ENCODE assay signal across 8 cellular contexts in genomic region chr17:48002208-48002919, GRCh38. TPM values are rescaled to one million over a fixed set of nuclear protein-coding genes. Genes with fewer than 3 reads are reported as not detected.
A peak's percentile ranks its signal among the peaks of the same experiment; 100 is the strongest.
DNase-seq lines count a peak whose midpoint lies in the region; ATAC-seq and TF ChIP-seq lines count a peak whose summit lies in the region.

No MANE protein-coding gene starts in this region.

- no peaks in the 10 kb centered on the region for H3K36me3 Mint-ChIP-seq in activated CD4-positive, alpha-beta memory T cell treated with anti-CD3 and anti-CD28 coated beads, Interleukin-2, amount 10 ng/mL, durations not matched to agents 7 days and 5 days (ENCODE audit: low read depth)

- H3K4me1 ChIP-seq in body of pancreas (peaks cover 5% of the 10 kb centered on the region), tibial nerve (peaks cover 0 to 29% (median 16%) of the 10 kb centered on the region in 4 donors)

- H3K27ac Mint-ChIP-seq in activated CD4-positive, alpha-beta memory T cell treated with anti-CD3 and anti-CD28 coated beads, Interleukin-2, amount 10 ng/mL, durations not matched to agents 7 days and 5 days, result no peak overlapping the region

- TF ChIP-seq POLR2A in body of pancreas (IDR thresholded peaks at IDR 0.05) (no peak), tibial nerve (IDR thresholded peaks at IDR 0.05) (no peak)

- H3K4me3 ChIP-seq in body of pancreas (no peak overlapping the region), tibial nerve (peak overlapping the region in 1 of 4 donors; percentile 4)

- POLR2A ChIA-PET in activated CD4-positive, alpha-beta memory T cell treated with anti-CD3 and anti-CD28 coated beads, Interleukin-2, amount 10 ng/mL, durations not matched to agents 7 days and 5 days (lab: Charles Lee), result no interaction called here

- H3K27me3 ChIP-seq in body of pancreas, result no peaks in the 10 kb centered on the region
- no peaks in the 10 kb centered on the region for H3K27me3 ChIP-seq in tibial nerve

- 45 to 61% methylated on average over 5 of the region's 5 CpGs for WGBS in body of pancreas, 2 donors
- WGBS in tibial nerve, 2 donors, result 26 to 28% methylated on average over 5 of the region's 5 CpGs

- H3K4me3 Mint-ChIP-seq in activated CD4-positive, alpha-beta memory T cell treated with anti-CD3 and anti-CD28 coated beads, Interleukin-2, amount 10 ng/mL, durations not matched to agents 7 days and 5 days, result no peak overlapping the region

- H3K9me3 ChIP-seq in body of pancreas, result no peaks in the 10 kb centered on the region
- H3K9me3 ChIP-seq in tibial nerve, result no peaks in the 10 kb centered on the region

- ATAC-seq in body of pancreas, result peak; percentile 58
- no peak for ATAC-seq in HG03108 (IDR thresholded peaks at IDR 0.05; ENCODE audit: unreplicated experiment)

- peak; percentile 51 to 70 for DNase-seq in NCI-H2081 (lab: John Stamatoyannopoulos, UW)
- DNase-seq in NCI-H2081 treated with DMSO at 0.1 percent for 48 hours (lab: John Stamatoyannopoulos, UW), result no peak
- peak; percentile 63 for DNase-seq in NCI-H2227 (lab: John Stamatoyannopoulos, UW; ENCODE audit: unreplicated experiment)
- DNase-seq in body of pancreas, result peak in 1 of 4 donors; percentile 41
- DNase-seq in kidney tubule cell (ENCODE audit: low spot score), result peak; percentile 95
- no peak for DNase-seq in tibial nerve (ENCODE audit: low spot score in 2 of 2)
- DNase-seq in activated CD4-positive, alpha-beta memory T cell treated with anti-CD3 and anti-CD28 coated beads, Interleukin-2, amount 10 ng/mL, durations not matched to agents 7 days and 5 days, result no peak

- H3K27ac ChIP-seq in body of pancreas, result peak overlapping the region in 3 of 4 donors; percentile 10 to 60 (median 42)
- peak overlapping the region; percentile 3 to 94 (median 66) for H3K27ac ChIP-seq in tibial nerve

- H3K36me3 ChIP-seq in body of pancreas (replicated peaks in 1 of 2; ENCODE audit: insufficient read depth in 1 of 2, low read depth in 2 of 2) (no peaks in the 10 kb centered on the region), tibial nerve (no peaks in the 10 kb centered on the region)

- no peaks in the 10 kb centered on the region for H3K9me3 Mint-ChIP-seq in activated CD4-positive, alpha-beta memory T cell treated with anti-CD3 and anti-CD28 coated beads, Interleukin-2, amount 10 ng/mL, durations not matched to agents 7 days and 5 days

- TF ChIP-seq CTCF in body of pancreas (IDR thresholded peaks at IDR 0.05) (no peak), tibial nerve (IDR thresholded peaks at IDR 0.05) (no peak)

- intact Hi-C loops in body of pancreas (cut with DNase I), result no loop called here

- peaks cover 25% of the 10 kb centered on the region for H3K4me1 Mint-ChIP-seq in activated CD4-positive, alpha-beta memory T cell treated with anti-CD3 and anti-CD28 coated beads, Interleukin-2, amount 10 ng/mL, durations not matched to agents 7 days and 5 days

- CTCF ChIA-PET in activated CD4-positive, alpha-beta memory T cell treated with anti-CD3 and anti-CD28 coated beads, Interleukin-2, amount 10 ng/mL, durations not matched to agents 7 days and 5 days (lab: Charles Lee), result interaction anchor here (0.5 to 2.1 kb wide), 4 partner anchors 9 to 61 kb away, joined by 3 to 8 read pairs (median 4); partner anchors contain the start of genes CDK5RAP3 and PNPO

- TF ChIP-seq EP300 in tibial nerve (IDR thresholded peaks at IDR 0.05), result peak in 1 of 2 donors; percentile 83

- peaks cover 25% of the 10 kb centered on the region for H3K27me3 Mint-ChIP-seq in activated CD4-positive, alpha-beta memory T cell treated with anti-CD3 and anti-CD28 coated beads, Interleukin-2, amount 10 ng/mL, durations not matched to agents 7 days and 5 days

RNA-seq across cellular contexts. Expression of gene CDK5RAP3, which starts 31.5 kb away (rescaled TPM):
- total RNA-seq in body of pancreas (100 to 1,000 TPM; 209 to 588 TPM), tibial nerve (100 to 1,000 TPM; 163 to 310 (median 200) TPM)
- 100 to 1,000 TPM; 194 to 205 TPM for total RNA-seq in activated CD4-positive, alpha-beta memory T cell treated with anti-CD3 and anti-CD28 coated beads, Interleukin-2, amount 10 ng/mL, durations not matched to agents 7 days and 5 days

RNA-seq across cellular contexts. Expression of gene COPZ2, which starts 35.2 kb away (rescaled TPM):
- total RNA-seq in body of pancreas (10 to 100 TPM in 1 of 2 donors, 1 to 10 TPM in 1; 7.0 to 43.5 TPM), tibial nerve (10 to 100 TPM; 40.5 to 73.9 (median 62.2) TPM)
- total RNA-seq in activated CD4-positive, alpha-beta memory T cell treated with anti-CD3 and anti-CD28 coated beads, Interleukin-2, amount 10 ng/mL, durations not matched to agents 7 days and 5 days, result 10 to 100 TPM in 1 of 2 experiments, 1 to 10 TPM in 1; 7.4 to 11.5 TPM

RNA-seq across cellular contexts. Expression of gene PRR15L, which starts 44.7 kb away (rescaled TPM):
- 10 to 100 TPM; 36.6 to 63.3 TPM for total RNA-seq in body of pancreas
- not detected for total RNA-seq in tibial nerve
- not detected for total RNA-seq in activated CD4-positive, alpha-beta memory T cell treated with anti-CD3 and anti-CD28 coated beads, Interleukin-2, amount 10 ng/mL, durations not matched to agents 7 days and 5 days

RNA-seq across cellular contexts. Expression of gene NFE2L1, which starts 45.8 kb away (rescaled TPM):
- total RNA-seq in body of pancreas (10 to 100 TPM; 39.4 to 74.2 TPM), tibial nerve (100 to 1,000 TPM; 216 to 327 (median 255) TPM)
- 10 to 100 TPM; 69.4 to 70.2 TPM for total RNA-seq in activated CD4-positive, alpha-beta memory T cell treated with anti-CD3 and anti-CD28 coated beads, Interleukin-2, amount 10 ng/mL, durations not matched to agents 7 days and 5 days

Comparison
In these comparisons a context has a peak if more than half of its experiments do, and no peak if none do; other contexts are left out.
1. DNase-seq: peak in NCI-H2081 (2 of 2), NCI-H2227 (single experiment) and kidney tubule cell (single experiment); none in NCI-H2081 treated with DMSO at 0.1 percent for 48 hours (single experiment), tibial nerve (0 of 2) and activated CD4-positive, alpha-beta memory T cell treated with anti-CD3 and anti-CD28 coated beads, Interleukin-2, amount 10 ng/mL, durations not matched to agents 7 days and 5 days (single experiment).
2. RNA of gene PRR15L, which starts 44.7 kb away (total RNA-seq): 36.6 to 63.3 TPM in body of pancreas; not detected in tibial nerve and not detected in activated CD4-positive, alpha-beta memory T cell treated with anti-CD3 and anti-CD28 coated beads, Interleukin-2, amount 10 ng/mL, durations not matched to agents 7 days and 5 days; every median in the first group is over 10 times any median in the second.